In the genomic region with DNA sequence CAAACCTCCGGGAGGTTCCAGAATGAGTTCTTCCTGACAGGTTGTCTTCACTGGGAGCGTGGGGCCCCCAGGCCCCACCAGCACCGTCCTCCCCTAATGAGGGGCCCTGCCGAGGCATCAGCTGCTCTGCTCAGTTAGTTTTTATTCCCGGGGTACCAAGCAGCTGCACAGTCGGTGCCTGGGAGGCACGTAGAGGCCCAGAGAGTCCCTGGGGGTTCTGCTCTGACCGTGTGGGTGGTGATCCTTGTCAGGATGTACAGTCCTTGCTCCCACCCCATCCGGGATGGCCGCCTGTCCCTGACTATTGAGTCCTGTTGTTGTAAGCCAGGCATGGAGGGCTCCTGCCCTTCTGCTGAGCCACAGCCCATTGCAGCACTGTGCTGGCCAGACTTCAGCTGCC, we compare ENCODE assay signal across 16 cellular contexts. TPM values are rescaled to one million over a fixed set of nuclear protein-coding genes. Genes with fewer than 3 reads are reported as not detected.
A peak's percentile ranks its signal among the peaks of the same experiment; 100 is the strongest.
DNase-seq lines count a peak whose midpoint lies in the region; ATAC-seq, FAIRE-seq and TF ChIP-seq lines count a peak whose summit lies in the region.
"Had no signal": no experiment of that assay in that cellular context is flagged by ENCODE, and none has a peak within 500 bp of the region (broad histone marks: within the 10 kb centered on the region; RNA-seq: fewer than 3 reads in every experiment).

No MANE protein-coding gene starts in this region.

- H3K18ac ChIP-seq in IMR-90 (ENCODE audit: low read depth, low read length) (no peak overlapping the region), H1 (ENCODE audit: extremely low read depth, low read length) (no peak overlapping the region)

- no peak overlapping the region for H2BK12ac ChIP-seq in H1 (ENCODE audit: low read depth, low read length)

- no peak for TF ChIP-seq RAD21 in IMR-90 (IDR thresholded peaks at IDR 0.05; ENCODE audit: low read length)
- TF ChIP-seq RAD21 in H1 (IDR thresholded peaks at IDR 0.05 in 1 of 2, conservative IDR thresholded peaks at IDR 0.05 in 1 of 2; ENCODE audit: low read depth in 2 of 2, low read length in 2 of 2): no peak

- intact Hi-C loops in IMR-90 (cut with micrococcal nuclease): no loop called here

- H3K36me3 ChIP-seq in IMR-90 (ENCODE audit: control insufficient read depth, insufficient read depth, low read length): peaks cover 40% of the 10 kb centered on the region
- H3K36me3 ChIP-seq in H1 (ENCODE audit: control insufficient read depth in 2 of 4, insufficient read depth in 4 of 4, low read length in 3 of 4): peaks cover 3 to 44% (median 19%) of the 10 kb centered on the region in 4 experiments; a peak in 7 of 8 replicates

- no peak overlapping the region for H3K27ac Mint-ChIP-seq in activated naive CD4-positive, alpha-beta T cell treated with anti-CD3 and anti-CD28 coated beads, Interleukin-2, amount 10 ng/mL, durations not matched to agents 7 days and 5 days
- H3K27ac Mint-ChIP-seq: B cell had no signal

- BruUV-seq in IMR-90 (replicated peaks; lab: Mats Ljungman, UMichigan): TSS peak; percentile 80

- no peak for TF ChIP-seq POLR2A in IMR-90 (IDR thresholded peaks at IDR 0.05; ENCODE audit: low read depth, low read length)
- no peak for TF ChIP-seq POLR2A in H1 (IDR thresholded peaks at IDR 0.05; ENCODE audit: control extremely low read depth in 1 of 2, low read depth in 2 of 2, low read length in 2 of 2)

- H3K4me2 ChIP-seq in IMR-90 (ENCODE audit: low read depth, low read length): no peak overlapping the region
- H3K4me2 ChIP-seq in H1 (ENCODE audit: insufficient read depth in 1 of 2, low read depth in 2 of 2, low read length in 2 of 2): no peak overlapping the region
- H3K4me2 ChIP-seq: PC-9 had no signal

- H3K36me3 Mint-ChIP-seq in activated naive CD4-positive, alpha-beta T cell treated with anti-CD3 and anti-CD28 coated beads, Interleukin-2, amount 10 ng/mL, durations not matched to agents 7 days and 5 days: peaks cover 28% of the 10 kb centered on the region

- POLR2A ChIA-PET in AG04450 (lab: Yijun Ruan, JAX) (no interaction called here), IMR-90 (lab: Charles Lee; ENCODE audit: unreplicated experiment) (no interaction called here), H1 (lab: Charles Lee; ENCODE audit: partially characterized antibody) (interaction anchor here (0.9 to 21.6 kb wide), 5 partner anchors 11 to 53 kb away, joined by 3 to 257 read pairs (median 5); a partner anchor contains a TSS)

- H3K79me1 ChIP-seq in IMR-90 (ENCODE audit: low read depth in 1 of 2, low read length in 2 of 2) (peaks cover 10 to 32% of the 10 kb centered on the region in 2 experiments), H1 (ENCODE audit: low read depth, low read length) (no peaks in the 10 kb centered on the region; the same call in 1 of the 2 replicates)

- no peak overlapping the region for H2BK15ac ChIP-seq in IMR-90 (ENCODE audit: low read depth, low read length)
- H2BK15ac ChIP-seq in H1 (ENCODE audit: low read length): no peak overlapping the region

- no peak for TF ChIP-seq CTCF in AG04450 (IDR thresholded peaks at IDR 0.05; ENCODE audit: low read depth, low read length)
- no peak for TF ChIP-seq CTCF in IMR-90 (conservative IDR thresholded peaks at IDR 0.05; ENCODE audit: low read depth, low read length)
- TF ChIP-seq CTCF in H1 (IDR thresholded peaks at IDR 0.05; ENCODE audit: control extremely low read depth in 1 of 3, insufficient read depth in 1 of 3, low read depth in 1 of 3, low read length in 3 of 3): no peak

- H2BK5ac ChIP-seq in IMR-90 (ENCODE audit: low read depth, low read length, poor library complexity, severe bottlenecking) (no peak overlapping the region), H1 (ENCODE audit: low read depth, low read length) (no peak overlapping the region)

- H3K9me3 ChIP-seq in AG04450 (ENCODE audit: control insufficient read depth, insufficient read depth, low read length): no peaks in the 10 kb centered on the region
- H3K9me3 ChIP-seq in IMR-90 (ENCODE audit: control insufficient read depth, insufficient read depth, low read length): no peaks in the 10 kb centered on the region
- no peaks in the 10 kb centered on the region for H3K9me3 ChIP-seq in H1 (ENCODE audit: insufficient read depth in 2 of 2, low read depth in 1 of 2, low read length in 1 of 2)

- peaks cover 9% of the 10 kb centered on the region for H3K4me1 ChIP-seq in IMR-90 (ENCODE audit: control insufficient read depth, insufficient read depth, low read length)
- H3K4me1 ChIP-seq in H1 (replicated peaks in 1 of 4; ENCODE audit: control insufficient read depth in 3 of 4, insufficient read depth in 4 of 4, low read length in 3 of 4): no peaks in the 10 kb centered on the region

- no peak for ATAC-seq in IMR-90 (ENCODE audit: low read depth)
- ATAC-seq: Right ventricle myocardium inferior had no signal

- H3K23me2 ChIP-seq in H1 (ENCODE audit: low read depth, low read length): no peaks in the 10 kb centered on the region

- H3K4me3 ChIP-seq in AG04450 (ENCODE audit: low read depth, low read length): no peak overlapping the region
- H3K4me3 ChIP-seq in IMR-90 (ENCODE audit: insufficient read depth, low read depth, low read length): no peak overlapping the region
- no peak overlapping the region for H3K4me3 ChIP-seq in H1 (ENCODE audit: extremely low read depth in 1 of 4, insufficient read depth in 2 of 4, low read depth in 3 of 4, low read length in 4 of 4)
- H3K4me3 ChIP-seq: PC-9, SK-N-MC had no signal

- no peaks in the 10 kb centered on the region for H3K9me3 Mint-ChIP-seq in activated naive CD4-positive, alpha-beta T cell treated with anti-CD3 and anti-CD28 coated beads, Interleukin-2, amount 10 ng/mL, durations not matched to agents 7 days and 5 days
- H3K9me3 Mint-ChIP-seq: CD4-positive, alpha-beta memory T cell had no signal

- H4K20me1 ChIP-seq in IMR-90 (ENCODE audit: insufficient read depth, low read length) (peaks cover 15% of the 10 kb centered on the region), H1 (replicated peaks in 1 of 2; ENCODE audit: control insufficient read depth in 1 of 2, insufficient read depth in 2 of 2, low read length in 2 of 2) (peaks cover 5 to 13% of the 10 kb centered on the region in 2 experiments)

- peaks cover 15% of the 10 kb centered on the region for H3K4me1 Mint-ChIP-seq in activated naive CD4-positive, alpha-beta T cell treated with anti-CD3 and anti-CD28 coated beads, Interleukin-2, amount 10 ng/mL, durations not matched to agents 7 days and 5 days
- H3K4me1 Mint-ChIP-seq: B cell had no signal

- H3K56ac ChIP-seq in IMR-90 (ENCODE audit: extremely low read depth, insufficient read depth, low read length) (no peak overlapping the region), H1 (replicated peaks; ENCODE audit: insufficient read length, low read depth, low read length) (no peak overlapping the region)

- no peak overlapping the region for H2BK20ac ChIP-seq in IMR-90 (ENCODE audit: low read depth, low read length)
- no peak overlapping the region for H2BK20ac ChIP-seq in H1 (ENCODE audit: low read length)

- H4K5ac ChIP-seq in IMR-90 (ENCODE audit: low read depth, low read length) (no peak overlapping the region), H1 (ENCODE audit: insufficient read length, low read depth, low read length) (no peak overlapping the region)

- no peak overlapping the region for H3K9ac ChIP-seq in IMR-90 (ENCODE audit: low read depth, low read length)
- H3K9ac ChIP-seq in H1 (replicated peaks in 1 of 4; ENCODE audit: extremely low read depth in 1 of 4, low read depth in 3 of 4, low read length in 3 of 4): no peak overlapping the region; a peak in 1 of 7 replicates

- H3K27me3 ChIP-seq in AG04450 (ENCODE audit: control insufficient read depth, insufficient read depth, low read length) (no peaks in the 10 kb centered on the region), IMR-90 (ENCODE audit: control insufficient read depth, insufficient read depth, low read length) (no peaks in the 10 kb centered on the region), H1 (replicated peaks in 1 of 4; ENCODE audit: control insufficient read depth in 3 of 4, extremely low read depth in 1 of 4, insufficient read depth in 3 of 4, low read length in 3 of 4) (no peaks in the 10 kb centered on the region)

- dilution Hi-C loops in IMR-90 (cut with HindIII; ENCODE audit: low sequenced_read_pairs, unreplicated experiment): no loop called here

- no peak overlapping the region for H2AFZ ChIP-seq in IMR-90 (replicated peaks; ENCODE audit: low read length, poor library complexity)
- H2AFZ ChIP-seq in H1 (ENCODE audit: low read length): no peak overlapping the region
- H2AFZ ChIP-seq: PC-9 had no signal

- no peak for TF ChIP-seq EP300 in H1 (IDR thresholded peaks at IDR 0.05; ENCODE audit: borderline replicate concordance in 1 of 2, low read depth in 2 of 2, low read length in 2 of 2)

- no peaks in the 10 kb centered on the region for H3K79me2 ChIP-seq in H1 (ENCODE audit: control insufficient read depth in 1 of 2, insufficient read depth in 2 of 2, low read length in 2 of 2)

- H2BK120ac ChIP-seq in IMR-90 (ENCODE audit: low read depth, low read length): no peak overlapping the region
- no peak overlapping the region for H2BK120ac ChIP-seq in H1 (replicated peaks; ENCODE audit: low read depth, low read length)

- H3K27ac ChIP-seq in AG04450 (ENCODE audit: low read depth, low read length) (peak overlapping the region; percentile 11), IMR-90 (ENCODE audit: insufficient read depth, low read length) (no peak overlapping the region), H1 (ENCODE audit: low read depth, low read length) (no peak overlapping the region)
- H3K27ac ChIP-seq: PC-9, SK-N-MC had no signal

- no peak overlapping the region for H3K4me3 Mint-ChIP-seq in activated naive CD4-positive, alpha-beta T cell treated with anti-CD3 and anti-CD28 coated beads, Interleukin-2, amount 10 ng/mL, durations not matched to agents 7 days and 5 days
- H3K4me3 Mint-ChIP-seq: B cell; CD4-positive, alpha-beta memory T cell had no signal

- H3K27me3 Mint-ChIP-seq in activated naive CD4-positive, alpha-beta T cell treated with anti-CD3 and anti-CD28 coated beads, Interleukin-2, amount 10 ng/mL, durations not matched to agents 7 days and 5 days: no peaks in the 10 kb centered on the region
- H3K27me3 Mint-ChIP-seq: B cell; CD4-positive, alpha-beta memory T cell had no signal

- FAIRE-seq in H1 (lab: Jason Lieb, UNC): no peak

- 85% methylated on average over 7 of the region's 10 CpGs; no CpG with 5 or more reads in 1 of the 2 experiments for WGBS in IMR-90 (ENCODE audit: extremely low coverage in 2 of 2, insufficient read length in 1 of 2), 2 experiments
- WGBS in H1 (ENCODE audit: extremely low coverage in 1 of 2, insufficient coverage in 1 of 2, insufficient read length in 1 of 2, insufficient replicate concordance in 2 of 2, low coverage in 1 of 2, low lambda C conversion rate in 2 of 2, missing lambda C conversion rate in 1 of 2), 2 experiments: 84% methylated on average over 10 of the region's 10 CpGs; no CpG with 5 or more reads in 1 of the 2 experiments

- H3K23ac ChIP-seq in IMR-90 (ENCODE audit: low read depth, low read length) (no peak overlapping the region), H1 (ENCODE audit: insufficient read length) (no peak overlapping the region)

- H3K9me1 ChIP-seq in IMR-90 (ENCODE audit: insufficient read depth, low read length): 0 out of 2 replicates have a peak, but pooled peaks cover 10% of the 10 kb centered on the region

- H4K91ac ChIP-seq in IMR-90 (ENCODE audit: insufficient read depth, low read depth, low read length): no peak overlapping the region
- no peak overlapping the region for H4K91ac ChIP-seq in H1 (replicated peaks; ENCODE audit: insufficient read length, low read length)

- H3K4ac ChIP-seq in IMR-90 (ENCODE audit: low read depth, low read length) (no peak overlapping the region), H1 (replicated peaks; ENCODE audit: insufficient read length, low read depth, low read length) (no peak overlapping the region)

- H3K14ac ChIP-seq in IMR-90 (replicated peaks; ENCODE audit: low read depth, low read length) (no peak overlapping the region), H1 (ENCODE audit: insufficient read length) (no peak overlapping the region)

- no peak for DNase-seq in AG04450 (ENCODE audit: low read depth, low spot score)
- DNase-seq in IMR-90: no peak
- no peak for DNase-seq in H1 (ENCODE audit: low read depth in 1 of 2, low spot score in 2 of 2)
- DNase-seq in GM19240 (ENCODE audit: insufficient read length, low spot score): no peak
- no peak for DNase-seq in NCI-H187 treated with DMSO at 0.1 percent for 48 hours (lab: John Stamatoyannopoulos, UW)
- no peak for DNase-seq in activated naive CD4-positive, alpha-beta T cell treated with anti-CD3 and anti-CD28 coated beads, Interleukin-2, amount 10 ng/mL, durations not matched to agents 7 days and 5 days
- DNase-seq: CD4-positive, alpha-beta memory T cell; DMS79; HCEC 1CT; NCI-H2029 treated with DMSO at 0.1 percent for 48 hours; NCI-H774; PC-9; T-helper 1 cell had no signal

- H4K8ac ChIP-seq in IMR-90 (ENCODE audit: low read depth in 2 of 2, low read length in 2 of 2): no peak overlapping the region
- H4K8ac ChIP-seq in H1 (ENCODE audit: extremely low read depth, insufficient read depth, low read length): no peak overlapping the region

- H2AK5ac ChIP-seq in IMR-90 (ENCODE audit: low read depth, low read length) (no peak overlapping the region), H1 (ENCODE audit: low read depth, low read length) (no peak overlapping the region)

- in situ Hi-C loops in IMR-90 (cut with MboI; ENCODE audit: low sequenced_read_pairs): no loop called here

- CTCF ChIA-PET in AG04450 (lab: Charles Lee): interaction anchor here (0.8 kb wide), 1 partner anchor 53 kb away, joined by 4 read pairs; no protein-coding TSS in a partner anchor
- CTCF ChIA-PET in IMR-90 (lab: Yijun Ruan, JAX): no interaction called here
- CTCF ChIA-PET in H1 (lab: Charles Lee; ENCODE audit: partially characterized antibody): interaction anchor here (1.0 kb wide), 1 partner anchor 22 kb away, joined by 3 read pairs; no protein-coding TSS in a partner anchor
- CTCF ChIA-PET in activated naive CD4-positive, alpha-beta T cell treated with anti-CD3 and anti-CD28 coated beads, Interleukin-2, amount 10 ng/mL, durations not matched to agents 7 days and 5 days (lab: Charles Lee): no interaction called here

- no peak overlapping the region for H2AK9ac ChIP-seq in IMR-90 (replicated peaks; ENCODE audit: low read depth, low read length, poor library complexity)

RNA-seq across cellular contexts. Expression of a gene that starts 18.5 kb away (rescaled TPM):
- 26.3 and 38.5 TPM in 2 replicates for polyA plus RNA-seq in AG04450 (2011; rRNA removed)
- polyA minus RNA-seq in AG04450 (2011; rRNA and poly(A)+ RNA removed): 27.8 and 44.3 TPM in 2 replicates
- total RNA-seq in IMR-90 (2012; rRNA removed): 67.6 and 73.6 TPM in 2 replicates
- 48.6 and 52.4 TPM in 2 replicates for polyA plus RNA-seq in IMR-90 (2012; rRNA removed)
- 62.4 and 64.5 TPM in 2 replicates for polyA plus RNA-seq in IMR-90 (2012; cell fraction: cytosol; rRNA removed)
- 50.0 and 61.0 TPM in 2 replicates for polyA plus RNA-seq in IMR-90 (2012; cell fraction: nucleus; rRNA removed; ENCODE audit: low replicate concordance)
- 66.8 and 72.5 TPM in 2 replicates for total RNA-seq in H1 (2021; fragmentation: NEBNext Ultra II Directional; extraction: Animal tissue kit (Norgen Biotek cat#: 25700))
- 143 and 196 TPM in 2 replicates for polyA plus RNA-seq in H1 (2011; rRNA removed)
- 148 TPM for polyA plus RNA-seq in H1 (2011; cell fraction: cytosol; rRNA removed)
- 106 TPM for polyA plus RNA-seq in H1 (2011; cell fraction: nucleus; rRNA removed)
- polyA plus RNA-seq in H1 (2012, experiment 1 of 2): 63.8 to 98.0 TPM (median 91.2 TPM) in 4 replicates
- polyA plus RNA-seq in H1 (2012, experiment 2 of 2): 136 TPM
- 60.8 TPM for polyA plus RNA-seq in H1 (2013, experiment 1 of 2)
- polyA plus RNA-seq in H1 (2013, experiment 2 of 2): 64.5 TPM
- polyA minus RNA-seq in H1 (2011; rRNA and poly(A)+ RNA removed): 72.7 and 89.1 TPM in 2 replicates
- polyA minus RNA-seq in H1 (2011; cell fraction: cytosol; rRNA and poly(A)+ RNA removed): 55.3 TPM
- polyA minus RNA-seq in H1 (2011; cell fraction: nucleus; rRNA and poly(A)+ RNA removed): 63.2 TPM

RNA-seq across cellular contexts. Expression of a gene that starts 20.2 kb away (rescaled TPM):
- polyA plus RNA-seq in AG04450 (2011; rRNA removed) (49.2 and 62.1 TPM in 2 replicates), IMR-90 (2012; rRNA removed) (93.9 and 109 TPM in 2 replicates), H1 (2011; rRNA removed) (33.7 and 36.5 TPM in 2 replicates)
- polyA minus RNA-seq in AG04450 (2011; rRNA and poly(A)+ RNA removed): 37.6 and 44.4 TPM in 2 replicates
- total RNA-seq in IMR-90 (2012; rRNA removed): 91.1 and 98.8 TPM in 2 replicates
- 80.5 and 83.7 TPM in 2 replicates for polyA plus RNA-seq in IMR-90 (2012; cell fraction: cytosol; rRNA removed)
- polyA plus RNA-seq in IMR-90 (2012; cell fraction: nucleus; rRNA removed; ENCODE audit: low replicate concordance): 50.5 and 52.2 TPM in 2 replicates
- total RNA-seq in H1 (2021; fragmentation: NEBNext Ultra II Directional; extraction: Animal tissue kit (Norgen Biotek cat#: 25700)): 45.6 and 48.4 TPM in 2 replicates
- 43.5 TPM for polyA plus RNA-seq in H1 (2011; cell fraction: cytosol; rRNA removed)
- polyA plus RNA-seq in H1 (2011; cell fraction: nucleus; rRNA removed): 39.8 TPM
- 43.6 to 48.5 TPM (median 44.9 TPM) in 4 replicates for polyA plus RNA-seq in H1 (2012, experiment 1 of 2)
- 35.4 TPM for polyA plus RNA-seq in H1 (2012, experiment 2 of 2)
- polyA plus RNA-seq in H1 (2013, experiment 1 of 2): 31.2 TPM
- 28.8 TPM for polyA plus RNA-seq in H1 (2013, experiment 2 of 2)
- 33.6 and 42.8 TPM in 2 replicates for polyA minus RNA-seq in H1 (2011; rRNA and poly(A)+ RNA removed)
- polyA minus RNA-seq in H1 (2011; cell fraction: cytosol; rRNA and poly(A)+ RNA removed): 16.3 TPM
- 17.1 TPM for polyA minus RNA-seq in H1 (2011; cell fraction: nucleus; rRNA and poly(A)+ RNA removed)

RNA-seq across cellular contexts. Expression of a gene that starts 30.3 kb away (rescaled TPM):
- polyA plus RNA-seq in AG04450 (2011; rRNA removed): 32.1 and 32.8 TPM in 2 replicates
- 30.9 and 31.1 TPM in 2 replicates for polyA minus RNA-seq in AG04450 (2011; rRNA and poly(A)+ RNA removed)
- total RNA-seq in IMR-90 (2012; rRNA removed): 36.9 and 38.0 TPM in 2 replicates
- polyA plus RNA-seq in IMR-90 (2012; rRNA removed): 40.2 TPM in 2 replicates
- 28.2 and 36.0 TPM in 2 replicates for polyA plus RNA-seq in IMR-90 (2012; cell fraction: cytosol; rRNA removed)
- polyA plus RNA-seq in IMR-90 (2012; cell fraction: nucleus; rRNA removed; ENCODE audit: low replicate concordance): 75.3 and 86.2 TPM in 2 replicates
- total RNA-seq in H1 (2021; fragmentation: NEBNext Ultra II Directional; extraction: Animal tissue kit (Norgen Biotek cat#: 25700)): 58.0 and 59.1 TPM in 2 replicates
- polyA plus RNA-seq in H1 (2011; rRNA removed): 37.3 and 50.5 TPM in 2 replicates
- 61.8 TPM for polyA plus RNA-seq in H1 (2011; cell fraction: cytosol; rRNA removed)
- polyA plus RNA-seq in H1 (2011; cell fraction: nucleus; rRNA removed): 77.6 TPM
- 45.8 to 52.6 TPM (median 51.0 TPM) in 4 replicates for polyA plus RNA-seq in H1 (2012, experiment 1 of 2)
- 44.6 TPM for polyA plus RNA-seq in H1 (2012, experiment 2 of 2)
- 54.7 TPM for polyA plus RNA-seq in H1 (2013, experiment 1 of 2)
- polyA plus RNA-seq in H1 (2013, experiment 2 of 2): 50.1 TPM
- polyA minus RNA-seq in H1 (2011; rRNA and poly(A)+ RNA removed): 27.9 and 41.1 TPM in 2 replicates
- polyA minus RNA-seq in H1 (2011; cell fraction: cytosol; rRNA and poly(A)+ RNA removed): 23.5 TPM
- 39.4 TPM for polyA minus RNA-seq in H1 (2011; cell fraction: nucleus; rRNA and poly(A)+ RNA removed)

RNA-seq across cellular contexts. Expression of a gene that starts 39.6 kb away (rescaled TPM):
- polyA plus RNA-seq in AG04450 (2011; rRNA removed) (7.0 TPM in 2 replicates), IMR-90 (2012; rRNA removed) (23.6 and 26.7 TPM in 2 replicates), H1 (2011; rRNA removed) (25.2 and 45.7 TPM in 2 replicates)
- polyA minus RNA-seq in AG04450 (2011; rRNA and poly(A)+ RNA removed): 14.9 and 17.5 TPM in 2 replicates
- total RNA-seq in IMR-90 (2012; rRNA removed): 6.3 and 7.8 TPM in 2 replicates
- 4.2 and 9.3 TPM in 2 replicates for polyA plus RNA-seq in IMR-90 (2012; cell fraction: cytosol; rRNA removed)
- polyA plus RNA-seq in IMR-90 (2012; cell fraction: nucleus; rRNA removed; ENCODE audit: low replicate concordance): 135 and 301 TPM in 2 replicates
- 25.8 and 29.8 TPM in 2 replicates for total RNA-seq in H1 (2021; fragmentation: NEBNext Ultra II Directional; extraction: Animal tissue kit (Norgen Biotek cat#: 25700))
- 17.6 TPM for polyA plus RNA-seq in H1 (2011; cell fraction: cytosol; rRNA removed)
- 150 TPM for polyA plus RNA-seq in H1 (2011; cell fraction: nucleus; rRNA removed)
- 11.3 to 25.2 TPM (median 22.8 TPM) in 4 replicates for polyA plus RNA-seq in H1 (2012, experiment 1 of 2)
- 17.0 TPM for polyA plus RNA-seq in H1 (2012, experiment 2 of 2)
- polyA plus RNA-seq in H1 (2013, experiment 1 of 2): 17.4 TPM
- 20.0 TPM for polyA plus RNA-seq in H1 (2013, experiment 2 of 2)
- polyA minus RNA-seq in H1 (2011; rRNA and poly(A)+ RNA removed): 11.4 and 17.1 TPM in 2 replicates
- polyA minus RNA-seq in H1 (2011; cell fraction: cytosol; rRNA and poly(A)+ RNA removed): 25.4 TPM
- polyA minus RNA-seq in H1 (2011; cell fraction: nucleus; rRNA and poly(A)+ RNA removed): 43.3 TPM

Comparison
In these comparisons a context has a peak if more than half of its experiments do, and no peak if none do; other contexts are left out.
1. CTCF ChIA-PET loops: an anchor here in AG04450 (0.8 kb wide) and H1 (1.0 kb wide); none called in IMR-90 and activated naive CD4-positive, alpha-beta T cell treated with anti-CD3 and anti-CD28 coated beads, Interleukin-2, amount 10 ng/mL, durations not matched to agents 7 days and 5 days.